ENCODE assay signal across 11 cellular contexts in the genomic region with DNA sequence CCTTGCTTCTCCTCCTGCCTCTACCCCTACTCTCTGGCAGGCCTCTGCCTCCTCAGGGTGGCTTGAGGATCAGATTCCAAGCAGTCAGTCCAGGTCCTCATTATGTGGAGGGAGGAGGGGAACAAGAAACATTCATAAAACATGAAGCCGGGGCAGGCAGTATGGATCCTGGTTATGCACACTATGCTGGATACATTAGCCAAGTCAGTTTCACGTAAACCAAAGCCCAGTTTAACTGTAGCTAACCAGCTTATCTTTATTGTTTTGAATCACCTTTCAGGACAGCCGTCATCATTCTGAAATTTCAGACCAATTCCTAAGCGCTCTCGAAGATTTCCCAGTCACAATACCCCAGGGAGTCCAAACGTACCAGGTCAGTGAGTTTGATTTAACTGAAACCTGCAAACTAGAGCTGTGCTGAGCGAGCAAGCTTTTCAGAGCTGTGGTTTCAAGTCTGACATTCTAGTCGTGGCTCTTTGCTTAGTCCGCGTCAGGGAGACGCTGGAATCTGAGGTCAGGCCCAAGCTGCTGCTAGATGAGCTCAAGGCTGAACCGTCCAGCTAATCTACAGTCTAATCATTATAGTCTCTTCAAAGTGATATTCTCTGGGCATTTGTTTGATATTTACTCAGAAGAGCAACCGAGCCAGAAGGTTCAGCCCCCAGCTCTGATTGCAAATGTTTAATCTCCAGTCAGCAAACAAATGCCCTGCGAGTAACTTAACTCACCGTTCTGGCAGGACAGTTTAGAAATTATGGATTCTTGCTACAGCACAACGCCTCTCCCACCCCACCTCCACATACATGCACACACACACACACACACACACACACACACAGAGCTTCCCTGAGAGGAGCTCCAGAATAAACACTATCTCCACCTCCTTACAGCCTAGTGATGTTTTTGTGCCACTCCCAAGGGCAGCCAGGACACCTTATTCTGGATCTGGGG.
A peak's percentile ranks its signal among the peaks of the same experiment; 100 is the strongest.
DNase-seq lines count a peak whose midpoint lies in the region; ATAC-seq and TF ChIP-seq lines count a peak whose summit lies in the region.
"Had no signal": no experiment of that assay in that cellular context is flagged by ENCODE, and none has a peak within 500 bp of the region (broad histone marks: within the 10 kb centered on the region; RNA-seq: fewer than 3 reads in every experiment).

No MANE protein-coding gene starts in this region.

- TF ChIP-seq POLR2A in gastroesophageal sphincter (IDR thresholded peaks at IDR 0.05), result no peak

- H3K36me3 ChIP-seq in SJSA1 (no peaks in the 10 kb centered on the region), gastroesophageal sphincter (no peaks in the 10 kb centered on the region)

- no peak overlapping the region for H3K4me3 ChIP-seq in SJSA1
- no peak overlapping the region for H3K4me3 ChIP-seq in gastroesophageal sphincter
- H3K4me3 ChIP-seq in skeletal muscle cell (ENCODE audit: low read depth, low read length), result no peak overlapping the region

- ATAC-seq in gastroesophageal sphincter, result peak; percentile 6
- no peak for ATAC-seq in HG03139 (IDR thresholded peaks at IDR 0.05; ENCODE audit: unreplicated experiment)
- ATAC-seq: effector memory CD8-positive, alpha-beta T cell had no signal

- TF ChIP-seq EP300 in gastroesophageal sphincter (IDR thresholded peaks at IDR 0.05), result no peak

- peaks cover 16% of the 10 kb centered on the region for H3K4me1 ChIP-seq in SJSA1 (replicated peaks)
- H3K4me1 ChIP-seq in gastroesophageal sphincter, result peaks cover 0 to 8% (median 3%) of the 10 kb centered on the region in 3 donors

- H3K27me3 ChIP-seq in SJSA1 (replicated peaks) (no peaks in the 10 kb centered on the region; the same call in 1 of the 2 replicates), gastroesophageal sphincter (peaks cover 15% of the 10 kb centered on the region)

- no peak for TF ChIP-seq CTCF in gastroesophageal sphincter (IDR thresholded peaks at IDR 0.05)
- no peak for TF ChIP-seq CTCF in GM10266 (IDR thresholded peaks at IDR 0.05; ENCODE audit: control insufficient read depth, insufficient read depth, low read depth, missing control alignments)

- H3K9me3 ChIP-seq in SJSA1 (replicated peaks) (no peaks in the 10 kb centered on the region), gastroesophageal sphincter (no peaks in the 10 kb centered on the region)

- WGBS in gastroesophageal sphincter (ENCODE audit: low coverage in 1 of 2), 2 donors, result 56 to 57% methylated on average over 3 to 7 of the region's 16 CpGs

- DNase-seq in ELF-1 (ENCODE audit: low read depth, low spot score) (peak; percentile 26), SJSA1 (ENCODE audit: low read depth in 1 of 2, low spot score in 2 of 2) (peak; percentile 44 to 67), skeletal muscle cell (ENCODE audit: low read depth) (peak; percentile 89), GM10266 (ENCODE audit: extremely low spot score) (no peak), SIG-M5 (lab: John Stamatoyannopoulos, UW) (no peak)
- DNase-seq in activated naive CD4-positive, alpha-beta T cell treated with Interleukin-2 at 50 U/mL for 16 hours, result no peak
- DNase-seq: effector memory CD8-positive, alpha-beta T cell; H9; mammary epithelial cell had no signal

- H3K27ac ChIP-seq in SJSA1 (peak overlapping the region; percentile 69), gastroesophageal sphincter (no peak overlapping the region)

Comparison
In these comparisons a context has a peak if more than half of its experiments do, and no peak if none do; other contexts are left out.
1. DNase-seq: peak in ELF-1 (single experiment), SJSA1 (2 of 2) and skeletal muscle cell (single experiment); none in GM10266 (single experiment), activated naive CD4-positive, alpha-beta T cell treated with Interleukin-2 at 50 U/mL for 16 hours (single experiment) and SIG-M5 (single experiment).